Comparison of ENCODE assay signal across 21 cellular contexts in the genomic region with DNA sequence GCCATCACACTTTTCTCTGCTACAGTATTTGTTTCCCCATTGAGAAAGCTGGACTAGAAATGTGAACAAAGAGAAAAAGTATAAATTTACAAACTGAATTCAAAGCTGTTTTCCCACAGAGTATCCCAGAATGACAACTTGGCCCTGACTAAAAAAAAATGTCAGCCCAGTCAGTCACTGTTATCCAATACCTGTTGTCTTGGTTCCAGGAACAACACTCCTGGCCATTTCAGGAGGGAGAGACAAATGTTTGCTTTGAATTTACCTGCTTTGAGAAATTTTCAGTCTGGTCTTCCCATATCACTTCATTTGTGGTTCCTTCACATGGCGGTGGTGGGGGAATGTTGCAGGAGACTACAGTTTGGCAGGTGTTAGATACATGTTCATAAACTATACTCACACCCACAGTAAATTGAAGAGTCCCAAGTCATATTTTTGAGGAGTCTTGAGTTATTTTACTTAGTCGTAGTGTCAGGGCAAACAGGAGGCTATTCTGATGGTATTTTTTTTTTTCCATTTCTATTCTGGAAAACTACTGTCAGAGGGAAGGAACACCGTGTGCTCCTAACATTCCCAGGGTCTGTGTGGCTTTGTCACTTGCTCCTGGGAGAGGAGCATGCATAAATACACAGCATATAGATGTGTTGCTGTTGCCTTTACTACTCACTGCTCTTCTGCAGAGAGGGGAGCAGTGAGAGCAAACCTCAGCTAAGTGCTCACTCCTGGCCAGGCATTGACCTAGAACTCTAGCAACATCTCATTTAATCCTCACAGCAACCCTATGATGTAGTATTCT. TPM values are rescaled to one million over a fixed set of nuclear protein-coding genes. Genes with fewer than 3 reads are reported as not detected.
DNase-seq lines count a peak whose midpoint lies in the region; ATAC-seq and TF ChIP-seq lines count a peak whose summit lies in the region.
"Had no signal": no experiment of that assay in that cellular context is flagged by ENCODE, and none has a peak within 500 bp of the region (broad histone marks: within the 10 kb centered on the region; RNA-seq: fewer than 3 reads in every experiment).

No MANE protein-coding gene starts in this region.

- TF ChIP-seq CTCF in right lobe of liver (IDR thresholded peaks at IDR 0.05) = no peak

- intact Hi-C loops in left ventricle myocardium superior (cut with micrococcal nuclease) = no loop called here
- intact Hi-C loops in left cardiac atrium (cut with DNase I) = no loop called here
- intact Hi-C loops in right lobe of liver (cut with DNase I) = no loop called here

- H3K4me1 ChIP-seq in right lobe of liver = no peaks in the 10 kb centered on the region

- no peaks in the 10 kb centered on the region for H3K9me3 ChIP-seq in right lobe of liver
- H3K9me3 ChIP-seq: SJCRH30 had no signal

- H3K27ac ChIP-seq in angular gyrus (ENCODE audit: low read depth, low read length) (peak overlapping the region; percentile 11), right lobe of liver (no peak overlapping the region)
- H3K27ac ChIP-seq: HL-60, SJCRH30 had no signal

- DNase-seq in left ventricle myocardium superior = no peak
- DNase-seq in left cardiac atrium = no peak
- DNase-seq in left kidney (ENCODE audit: low read depth, low spot score) = peak; percentile 63
- no peak for DNase-seq in right lobe of liver
- DNase-seq in NCI-H748 treated with DMSO at 0.1 percent for 48 hours (lab: John Stamatoyannopoulos, UW) = no peak
- DNase-seq in T-helper 2 cell = no peak
- DNase-seq: CD4-positive, CD25-positive, alpha-beta regulatory T cell; DMS79 treated with DMSO at 0.1 percent for 48 hours; KG1; NCI-H1092; NCI-H146; NCI-H2029; NCI-H2171; NCI-H446 treated with DMSO at 0.1 percent for 48 hours; NCI-H526 treated with DMSO at 0.1 percent for 48 hours; SJCRH30 had no signal

- H3K36me3 ChIP-seq in right lobe of liver = no peaks in the 10 kb centered on the region
- H3K36me3 ChIP-seq: SJCRH30 had no signal

- no peak overlapping the region for H3K4me3 ChIP-seq in right lobe of liver
- H3K4me3 ChIP-seq: SJCRH30 had no signal

- ATAC-seq in left ventricle myocardium superior = peak; percentile 14
- ATAC-seq in left cardiac atrium = no peak
- ATAC-seq in right lobe of liver = no peak
- ATAC-seq: HepG2, Panc1 had no signal

- no peak for TF ChIP-seq POLR2A in right lobe of liver (IDR thresholded peaks at IDR 0.05)

- whole genome bisulfite sequencing in right lobe of liver (ENCODE audit: insufficient coverage, low coverage, low lambda C conversion rate, missing lambda C conversion rate) = 69% methylated on average over 2 of the region's 3 CpGs

- H3K27me3 ChIP-seq in right lobe of liver = no peaks in the 10 kb centered on the region
- H3K27me3 ChIP-seq: SJCRH30 had no signal

RNA-seq across cellular contexts. Expression of gene COLGALT2, which starts 46.0 kb away (rescaled TPM):
- total RNA-seq in left ventricle myocardium superior (5.4 TPM), left cardiac atrium (1 to 10 TPM; 3.8 to 4.9 TPM), right lobe of liver (under 1 TPM in 5 of 6 experiments, not detected in 1; 0.04 to 0.20 (median 0.17) TPM)
- total RNA-seq: HT-29 had no signal

RNA-seq across cellular contexts. Expression of gene TSEN15, which starts 60.0 kb away (rescaled TPM):
- total RNA-seq in left ventricle myocardium superior = 27.2 TPM
- 10 to 100 TPM; 20.2 to 23.6 TPM for total RNA-seq in left cardiac atrium
- 10 to 100 TPM in 5 of 6 experiments, 1 to 10 TPM in 1; 9.6 to 17.1 (median 11.3) TPM for total RNA-seq in right lobe of liver
